Comparison of ENCODE assay signal across 17 cellular contexts in the genomic region with DNA sequence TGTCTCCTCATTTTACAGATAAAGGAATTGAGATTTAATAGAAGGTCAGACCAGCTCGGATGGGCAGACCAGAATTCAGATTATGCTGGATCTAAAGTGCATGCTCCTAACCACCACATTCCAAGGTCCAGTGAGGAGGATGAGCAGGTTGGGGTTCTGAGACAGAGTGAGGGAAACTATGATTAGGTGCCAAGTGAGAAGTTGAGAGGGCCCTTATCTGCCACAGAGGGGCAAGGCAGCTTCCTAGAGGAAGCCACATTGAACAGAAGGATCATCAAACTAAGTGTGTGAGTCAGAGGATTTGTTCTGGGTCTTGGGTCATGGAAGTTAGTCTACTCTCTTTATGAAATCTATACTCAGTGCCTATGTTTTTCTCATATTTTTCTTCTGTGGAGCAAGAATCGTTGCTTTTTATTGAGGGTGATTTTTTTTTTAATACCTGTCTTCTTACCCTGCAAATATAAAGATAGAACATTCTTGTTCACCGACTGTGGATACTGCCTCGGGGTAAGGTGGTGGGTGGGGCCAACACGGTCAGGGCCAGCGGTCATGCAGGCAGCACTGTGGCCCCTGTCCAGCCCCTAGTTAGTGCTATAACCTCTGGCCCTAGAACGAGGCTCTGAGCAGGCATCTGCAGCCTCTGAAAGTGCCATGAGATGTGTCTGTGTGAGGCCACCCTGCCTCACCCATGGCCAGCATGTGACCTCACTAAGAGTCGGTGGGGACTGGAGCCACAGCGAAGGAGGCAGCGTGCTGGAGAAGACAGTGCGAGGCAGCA. TPM values are rescaled to one million over a fixed set of nuclear protein-coding genes. Genes with fewer than 3 reads are reported as not detected.
A peak's percentile ranks its signal among the peaks of the same experiment; 100 is the strongest.
DNase-seq lines count a peak whose midpoint lies in the region; ATAC-seq and TF ChIP-seq lines count a peak whose summit lies in the region.
"Had no signal": no experiment of that assay in that cellular context is flagged by ENCODE, and none has a peak within 500 bp of the region (broad histone marks: within the 10 kb centered on the region; RNA-seq: fewer than 3 reads in every experiment).

No MANE protein-coding gene starts in this region.

- no peaks in the 10 kb centered on the region for H3K27me3 ChIP-seq in fibroblast of lung (ENCODE audit: control insufficient read depth, insufficient read depth, low read length)

- no peak for TF ChIP-seq CTCF in HFFc6 (IDR thresholded peaks at IDR 0.05)
- no peak for TF ChIP-seq CTCF in fibroblast of lung (conservative IDR thresholded peaks at IDR 0.05 in 1 of 2, IDR thresholded peaks at IDR 0.05 in 1 of 2; ENCODE audit: low read depth in 1 of 2, low read length in 2 of 2)

- no peak overlapping the region for H3K9ac ChIP-seq in SK-N-MC (ENCODE audit: insufficient read length)
- no peak overlapping the region for H3K9ac ChIP-seq in fibroblast of lung (ENCODE audit: insufficient read depth, low read length)

- H3K9me3 ChIP-seq in SK-N-MC (ENCODE audit: low read depth, low read length) (no peaks in the 10 kb centered on the region), fibroblast of lung (ENCODE audit: control insufficient read depth, insufficient read depth, low read depth, low read length) (no peaks in the 10 kb centered on the region)

- H3K4me3 Mint-ChIP-seq in HFFc6: no peak overlapping the region
- no peak overlapping the region for H3K4me3 Mint-ChIP-seq in activated CD4-positive, alpha-beta T cell treated with anti-CD3 and anti-CD28 coated beads, Interleukin-2, amount 10 ng/mL, durations not matched to agents 24 days and 14 days

- H3K9me3 Mint-ChIP-seq in HFFc6: peaks cover 4% of the 10 kb centered on the region; the same call in 1 of the 2 replicates
- peaks cover 7% of the 10 kb centered on the region for H3K9me3 Mint-ChIP-seq in activated CD4-positive, alpha-beta T cell treated with anti-CD3 and anti-CD28 coated beads, Interleukin-2, amount 10 ng/mL, durations not matched to agents 24 days and 14 days

- no peaks in the 10 kb centered on the region for H3K79me2 ChIP-seq in fibroblast of lung (ENCODE audit: control insufficient read depth, insufficient read depth, low read length)

- peaks cover 3% of the 10 kb centered on the region for H3K4me1 ChIP-seq in fibroblast of lung (ENCODE audit: control insufficient read depth, extremely low read depth, insufficient read depth, low read length)

- H3K27me3 Mint-ChIP-seq in HFFc6 (ENCODE audit: insufficient read depth): no peaks in the 10 kb centered on the region; the same call in 1 of the 2 replicates
- H3K27me3 Mint-ChIP-seq in activated CD4-positive, alpha-beta T cell treated with anti-CD3 and anti-CD28 coated beads, Interleukin-2, amount 10 ng/mL, durations not matched to agents 24 days and 14 days: no peaks in the 10 kb centered on the region

- H3K4me3 ChIP-seq in SK-N-MC: no peak overlapping the region
- H3K4me3 ChIP-seq in fibroblast of lung (replicated peaks in 1 of 4; ENCODE audit: control extremely low read depth in 1 of 4, insufficient read depth in 1 of 4, low read depth in 3 of 4, low read length in 4 of 4): no peak overlapping the region

- peak; percentile 73 for DNase-seq in CMK (ENCODE audit: low read depth)
- DNase-seq in HFFc6: no peak
- DNase-seq in SK-N-MC (ENCODE audit: low read depth, low spot score): no peak
- DNase-seq in fibroblast of lung (ENCODE audit: low read depth in 2 of 2): peak; percentile 26 to 59
- DNase-seq in activated CD4-positive, alpha-beta T cell treated with anti-CD3 and anti-CD28 coated beads, Interleukin-2, amount 10 ng/mL, durations not matched to agents 24 days and 14 days: no peak
- DNase-seq in T1000 (lab: John Stamatoyannopoulos, UW): no peak
- DNase-seq in NCI-H1436 (lab: John Stamatoyannopoulos, UW): no peak
- DNase-seq: activated CD8-positive, alpha-beta memory T cell treated with anti-CD3 and anti-CD28 coated beads, Interleukin-2, amount 50 U/mL, for 4 hours; activated naive CD4-positive, alpha-beta T cell; COR-L47; cortex of kidney; MM.1S; NCI-H2029 treated with DMSO at 0.1 percent for 48 hours; NCI-H69; RPMI8226 had no signal

- H3K27ac ChIP-seq in SK-N-MC (peak overlapping the region; percentile 92; the same call in 1 of the 2 replicates), fibroblast of lung (ENCODE audit: insufficient read depth, low read length) (no peak overlapping the region)

- peak overlapping the region; percentile 3; the same call in 1 of the 2 replicates for H3K27ac Mint-ChIP-seq in HFFc6
- H3K27ac Mint-ChIP-seq in activated CD4-positive, alpha-beta T cell treated with anti-CD3 and anti-CD28 coated beads, Interleukin-2, amount 10 ng/mL, durations not matched to agents 24 days and 14 days: no peak overlapping the region

- H3K36me3 Mint-ChIP-seq in HFFc6 (ENCODE audit: low read depth): no peaks in the 10 kb centered on the region; the same call in 1 of the 2 replicates
- H3K36me3 Mint-ChIP-seq in activated CD4-positive, alpha-beta T cell treated with anti-CD3 and anti-CD28 coated beads, Interleukin-2, amount 10 ng/mL, durations not matched to agents 24 days and 14 days (ENCODE audit: low read depth): no peaks in the 10 kb centered on the region

- H3K4me2 ChIP-seq in fibroblast of lung (ENCODE audit: extremely low read depth, insufficient read depth, low read length): no peak overlapping the region

- ATAC-seq in HG03196 (IDR thresholded peaks at IDR 0.05; ENCODE audit: unreplicated experiment): no peak

- intact Hi-C loops in activated CD4-positive, alpha-beta T cell treated with anti-CD3 and anti-CD28 coated beads, Interleukin-2, amount 10 ng/mL, durations not matched to agents 24 days and 14 days (cut with micrococcal nuclease): no loop called here

- no peak overlapping the region for H2AFZ ChIP-seq in fibroblast of lung (ENCODE audit: low read length)

- H3K36me3 ChIP-seq in SK-N-MC (ENCODE audit: insufficient read depth, low read length) (no peaks in the 10 kb centered on the region), fibroblast of lung (ENCODE audit: control insufficient read depth, insufficient read depth, low read length) (no peaks in the 10 kb centered on the region)

- H4K20me1 ChIP-seq in fibroblast of lung (ENCODE audit: control insufficient read depth, extremely low read depth, insufficient read depth, low read length): no peaks in the 10 kb centered on the region

- H3K4me1 Mint-ChIP-seq in HFFc6 (ENCODE audit: low read depth): peaks cover 61% of the 10 kb centered on the region
- no peaks in the 10 kb centered on the region for H3K4me1 Mint-ChIP-seq in activated CD4-positive, alpha-beta T cell treated with anti-CD3 and anti-CD28 coated beads, Interleukin-2, amount 10 ng/mL, durations not matched to agents 24 days and 14 days

RNA-seq across cellular contexts. Expression of gene PTHLH, which starts 55.6 kb away (rescaled TPM):
- 1 to 10 TPM in 3 of 6 experiments, under 1 TPM in 3; 0.59 to 1.3 (median 1.0) TPM for total RNA-seq in HFFc6 (2021; fragmentation: NEBNext Ultra II Directional; extraction: Animal tissue kit (Norgen Biotek cat#: 25700))
- total RNA-seq in fibroblast of lung: 0.26 and 1.8 TPM in 2 replicates
- polyA plus RNA-seq in fibroblast of lung: 0.90 and 1.1 TPM in 2 replicates
- 0.89 and 1.1 TPM in 2 replicates for polyA plus RNA-seq in fibroblast of lung (2012)
- polyA minus RNA-seq in fibroblast of lung (ENCODE audit: low replicate concordance): 1.1 TPM in 1 of 2 replicates, not detected in the other
- total RNA-seq in activated CD4-positive, alpha-beta T cell treated with anti-CD3 and anti-CD28 coated beads, Interleukin-2, amount 10 ng/mL, durations not matched to agents 24 days and 14 days: not detected in 2 replicates
- total RNA-seq: mesenteric fat pad had no signal

Comparison
In these comparisons a context has a peak if more than half of its experiments do, and no peak if none do; other contexts are left out.
1. DNase-seq: peak in CMK (single experiment) and fibroblast of lung (2 of 2); none in HFFc6 (single experiment), SK-N-MC (single experiment), activated CD4-positive, alpha-beta T cell treated with anti-CD3 and anti-CD28 coated beads, Interleukin-2, amount 10 ng/mL, durations not matched to agents 24 days and 14 days (single experiment), T1000 (single experiment) and NCI-H1436 (single experiment).